Comparison of ENCODE assay signal across 23 cellular contexts in genomic region chr12:12202105-12202504, GRCh38.
"Had no signal": no experiment of that assay in that cellular context is flagged by ENCODE, and none has a peak within 500 bp of the region (broad histone marks: within the 10 kb centered on the region; RNA-seq: fewer than 3 reads in every experiment).

No MANE protein-coding gene starts in this region.

- DNase-seq: cortex of kidney; dorsolateral prefrontal cortex; effector CD8-positive, alpha-beta T cell; heart right ventricle; hypothalamus; kidney glomerular epithelial cell; natural killer cell; occipital lobe; pancreas; retina; sigmoid colon; stimulated activated CD4-positive, alpha-beta T cell treated with anti-CD3 and anti-CD28 coated beads, Interleukin-4, amount 100 ng/mL, for 1 hour; tibial artery; upper lobe of right lung had no signal

- H3K27ac Mint-ChIP-seq: natural killer cell; neural progenitor cell; stimulated activated memory B cell treated with anti-CD40 and anti-IgM and Interleukin-4, amounts not matched to agents 10 μg/mL and 1 μg/mL and 100 μg/mL, for 72 hours had no signal

- H3K4me1 ChIP-seq: prostate gland, tibial artery, upper lobe of right lung, vagina had no signal

- H3K27ac ChIP-seq: dorsolateral prefrontal cortex, neural progenitor cell, pancreas, prostate gland, sigmoid colon, tibial artery, upper lobe of right lung, vagina had no signal

- H3K27me3 ChIP-seq: dorsolateral prefrontal cortex, heart right ventricle, neural progenitor cell, pancreas, sigmoid colon, tibial artery, upper lobe of right lung, vagina had no signal

- H3K4me1 Mint-ChIP-seq: central memory CD8-positive, alpha-beta T cell; natural killer cell; neural progenitor cell; stimulated activated memory B cell treated with anti-CD40 and anti-IgM and Interleukin-4, amounts not matched to agents 10 μg/mL and 1 μg/mL and 100 μg/mL, for 72 hours had no signal

- FAIRE-seq: frontal cortex had no signal

- H3K36me3 ChIP-seq: prostate gland, upper lobe of right lung, vagina had no signal

- H3K4me2 ChIP-seq: neural progenitor cell had no signal

- H3K4me3 Mint-ChIP-seq: central memory CD8-positive, alpha-beta T cell; natural killer cell; neural progenitor cell; stimulated activated memory B cell treated with anti-CD40 and anti-IgM and Interleukin-4, amounts not matched to agents 10 μg/mL and 1 μg/mL and 100 μg/mL, for 72 hours; stimulated activated naive CD8-positive, alpha-beta T cell treated with anti-CD3 and anti-CD28 coated beads, Interleukin-15, Interleukin-2, amounts not matched to agents 100 ng/mL and 50 ng/mL, for 24 hours had no signal

- H3K9me3 ChIP-seq: pancreas, prostate gland, sigmoid colon, tibial artery, upper lobe of right lung, vagina had no signal

- ATAC-seq: esophagus mucosa, left lobe of liver, natural killer cell, pancreas, upper lobe of right lung had no signal

- H3K9ac ChIP-seq: neural progenitor cell had no signal

- H2AFZ ChIP-seq: neural progenitor cell had no signal

- H3K4me3 ChIP-seq: dorsolateral prefrontal cortex, heart right ventricle, neural progenitor cell, pancreas, prostate gland, sigmoid colon, tibial artery, upper lobe of right lung, vagina had no signal
